In the genomic region with DNA sequence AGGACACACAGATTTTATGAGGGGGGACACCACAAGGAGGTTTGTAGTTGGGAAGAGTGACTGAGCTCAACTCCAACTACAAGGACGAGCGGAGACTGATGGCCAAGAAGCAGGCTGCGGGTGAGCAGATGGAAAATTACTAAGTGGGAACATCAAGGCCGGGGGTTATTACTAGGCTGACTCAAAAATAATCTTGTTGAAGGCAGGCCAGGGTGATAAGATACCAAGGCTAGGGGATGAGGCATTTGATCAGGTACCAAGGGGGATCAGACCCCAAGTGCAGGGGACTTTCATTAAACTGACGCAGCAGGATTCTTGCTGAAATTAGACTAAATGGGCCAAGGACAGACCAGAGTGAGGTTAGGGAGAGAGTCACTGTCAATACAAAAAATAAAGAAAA, we compare ENCODE assay signal across 27 cellular contexts.
"Had no signal": no experiment of that assay in that cellular context is flagged by ENCODE, and none has a peak within 500 bp of the region (broad histone marks: within the 10 kb centered on the region; RNA-seq: fewer than 3 reads in every experiment).

No MANE protein-coding gene starts in this region.

- DNase-seq: activated CD4-positive, alpha-beta T cell treated with anti-CD3 and anti-CD28 coated beads for 36 hours; activated CD4-positive, alpha-beta T cell treated with anti-CD3 and anti-CD28 coated beads, Interleukin-2, amount 50 U/mL, for 4 hours; activated CD8-positive, alpha-beta memory T cell treated with anti-CD3 and anti-CD28 coated beads, Interleukin-2, amount 50 U/mL, for 48 hours; activated CD8-positive, alpha-beta T cell treated with anti-CD3 and anti-CD28 coated beads, Interleukin-2, amount 10 ng/mL, durations not matched to agents 7 days and 5 days; activated naive CD4-positive, alpha-beta T cell treated with anti-CD3 and anti-CD28 coated beads, Interleukin-2, amount 50 U/mL, for 16 hours; activated naive CD8-positive, alpha-beta T cell treated with anti-CD3 and anti-CD28 coated beads, Interleukin-2, amount 10 ng/mL, durations not matched to agents 7 days and 5 days; activated T-cell treated with anti-CD3 and anti-CD28 coated beads, Interleukin-2, amount 50 U/mL, for 1 hour; Kasumi-1; KBM-7; NCI-H1105 treated with DMSO at 0.1 percent for 48 hours; NCI-H1436 treated with DMSO at 0.1 percent for 48 hours; NCI-H187; NCI-H2081 treated with DMSO at 0.1 percent for 48 hours; NCI-H446 treated with DMSO at 0.1 percent for 48 hours; NCI-H526; NCI-H774; OCI-M1; RPMI8226; T-cell; T-helper 2 cell; T1000 had no signal

- H3K9me3 Mint-ChIP-seq: activated naive CD8-positive, alpha-beta T cell treated with anti-CD3 and anti-CD28 coated beads, Interleukin-2, amount 10 ng/mL, durations not matched to agents 7 days and 5 days; T-cell had no signal

- H3K27ac Mint-ChIP-seq: activated CD4-positive, alpha-beta T cell treated with anti-CD3 and anti-CD28 coated beads for 36 hours; activated CD8-positive, alpha-beta T cell treated with anti-CD3 and anti-CD28 coated beads, Interleukin-2, amount 10 ng/mL, durations not matched to agents 7 days and 5 days; activated naive CD8-positive, alpha-beta T cell treated with anti-CD3 and anti-CD28 coated beads, Interleukin-2, amount 10 ng/mL, durations not matched to agents 7 days and 5 days; T-cell had no signal

- H3K4me3 Mint-ChIP-seq: activated CD4-positive, alpha-beta T cell treated with anti-CD3 and anti-CD28 coated beads for 36 hours; activated CD8-positive, alpha-beta T cell treated with anti-CD3 and anti-CD28 coated beads, Interleukin-2, amount 10 ng/mL, durations not matched to agents 7 days and 5 days; activated naive CD8-positive, alpha-beta T cell treated with anti-CD3 and anti-CD28 coated beads, Interleukin-2, amount 10 ng/mL, durations not matched to agents 7 days and 5 days; T-cell had no signal

- H3K27ac ChIP-seq: cardiac muscle cell, SK-N-MC, VCaP had no signal

- ATAC-seq: activated CD4-positive, alpha-beta T cell treated with anti-CD3 and anti-CD28 coated beads for 36 hours; activated CD8-positive, alpha-beta T cell treated with anti-CD3 and anti-CD28 coated beads, Interleukin-2, amount 10 ng/mL, durations not matched to agents 7 days and 5 days; Panc1; Right ventricle myocardium inferior; T-cell had no signal

- H3K4me3 ChIP-seq: cardiac muscle cell, SK-N-MC had no signal

- H3K9me3 ChIP-seq: ascending aorta had no signal

- H3K27me3 ChIP-seq: ascending aorta, cardiac muscle cell had no signal

- H3K4me1 Mint-ChIP-seq: activated CD4-positive, alpha-beta T cell treated with anti-CD3 and anti-CD28 coated beads for 36 hours; activated naive CD8-positive, alpha-beta T cell treated with anti-CD3 and anti-CD28 coated beads, Interleukin-2, amount 10 ng/mL, durations not matched to agents 7 days and 5 days; T-cell had no signal

- H3K36me3 Mint-ChIP-seq: activated naive CD8-positive, alpha-beta T cell treated with anti-CD3 and anti-CD28 coated beads, Interleukin-2, amount 10 ng/mL, durations not matched to agents 7 days and 5 days; T-cell had no signal

- H3K36me3 ChIP-seq: ascending aorta, cardiac muscle cell had no signal
